19 cellular contexts compared by ENCODE assay signal in genomic region chr11:6962673-6963072, GRCh38. TPM values are rescaled to one million over a fixed set of nuclear protein-coding genes. Genes with fewer than 3 reads are reported as not detected.
A peak's percentile ranks its signal among the peaks of the same experiment; 100 is the strongest.
DNase-seq lines count a peak whose midpoint lies in the region; ATAC-seq and TF ChIP-seq lines count a peak whose summit lies in the region.
"Had no signal": no experiment of that assay in that cellular context is flagged by ENCODE, and none has a peak within 500 bp of the region (broad histone marks: within the 10 kb centered on the region; RNA-seq: fewer than 3 reads in every experiment).

No MANE protein-coding gene starts in this region.

- TF ChIP-seq CTCF in fibroblast of mammary gland (conservative IDR thresholded peaks at IDR 0.05; ENCODE audit: control insufficient read depth, insufficient read depth, low read depth, low read length), result no peak

- no peak overlapping the region for H2BK5ac ChIP-seq in mesenchymal stem cell (ENCODE audit: low read depth, low read length, poor library complexity, severe bottlenecking)

- ATAC-seq in GM18858 (IDR thresholded peaks at IDR 0.05; ENCODE audit: unreplicated experiment), result peak; percentile 70
- ATAC-seq in GM21723 (IDR thresholded peaks at IDR 0.05; ENCODE audit: unreplicated experiment), result peak; percentile 81
- ATAC-seq in HG03095 (IDR thresholded peaks at IDR 0.05; ENCODE audit: unreplicated experiment), result peak; percentile 94
- ATAC-seq: left ventricle myocardium superior had no signal

- no peaks in the 10 kb centered on the region for H3K4me1 ChIP-seq in mesenchymal stem cell (ENCODE audit: control insufficient read depth, insufficient read depth, low read depth, low read length)
- H3K4me1 ChIP-seq: HAP-1 had no signal

- no peak overlapping the region for H3K4me2 ChIP-seq in mesenchymal stem cell (ENCODE audit: low read length, poor library complexity, severe bottlenecking)

- H3K9me3 ChIP-seq in mesenchymal stem cell (ENCODE audit: control insufficient read depth, low read length), result no peaks in the 10 kb centered on the region
- H3K9me3 ChIP-seq: HAP-1, neutrophil had no signal

- no peak overlapping the region for H4K8ac ChIP-seq in mesenchymal stem cell (ENCODE audit: low read length)

- H2BK15ac ChIP-seq in mesenchymal stem cell (ENCODE audit: low read depth, poor library complexity, severe bottlenecking), result no peak overlapping the region

- H3K23ac ChIP-seq in mesenchymal stem cell (ENCODE audit: low read length in 2 of 2), result no peak overlapping the region

- no peak overlapping the region for H3K4me3 ChIP-seq in fibroblast of mammary gland (ENCODE audit: control insufficient read depth, low read depth, low read length)
- H3K4me3 ChIP-seq in mesenchymal stem cell (ENCODE audit: insufficient read depth in 1 of 2, low read depth in 1 of 2, low read length in 2 of 2), result no peak overlapping the region
- H3K4me3 ChIP-seq: HAP-1 had no signal

- no peak overlapping the region for H2AFZ ChIP-seq in mesenchymal stem cell (ENCODE audit: low read depth, low read length)

- no peak overlapping the region for H2AK5ac ChIP-seq in mesenchymal stem cell (ENCODE audit: low read length, severe bottlenecking)

- H2BK12ac ChIP-seq in mesenchymal stem cell (ENCODE audit: low read length in 2 of 2), result no peak overlapping the region

- no peak overlapping the region for H3K9ac ChIP-seq in mesenchymal stem cell (ENCODE audit: low read length)

- no peaks in the 10 kb centered on the region for H3K79me1 ChIP-seq in mesenchymal stem cell (replicated peaks; ENCODE audit: low read length, poor library complexity, severe bottlenecking)

- H3K36me3 ChIP-seq in mesenchymal stem cell (ENCODE audit: control insufficient read depth in 1 of 2, insufficient read depth in 2 of 2, low read depth in 1 of 2, low read length in 2 of 2), result no peaks in the 10 kb centered on the region
- H3K36me3 ChIP-seq: neutrophil had no signal

- no peak overlapping the region for H3K4ac ChIP-seq in mesenchymal stem cell (ENCODE audit: low read depth in 1 of 2, low read length in 2 of 2)

- H3K18ac ChIP-seq in mesenchymal stem cell (ENCODE audit: low read depth in 1 of 2, low read length in 2 of 2), result no peak overlapping the region

- WGBS in mesenchymal stem cell, result 100% methylated on average over 1 of the region's 1 CpG

- H2BK120ac ChIP-seq in mesenchymal stem cell (ENCODE audit: low read depth, low read length), result no peak overlapping the region

- DNase-seq in fibroblast of mammary gland (ENCODE audit: low read depth), result peak; percentile 31
- DNase-seq in mesenchymal stem cell, result no peak
- DNase-seq in activated CD4-positive, alpha-beta T cell treated with anti-CD3 and anti-CD28 coated beads, Interleukin-2, amount 50 U/mL, for 4 hours, result no peak
- DNase-seq in activated CD8-positive, alpha-beta memory T cell treated with anti-CD3 and anti-CD28 coated beads, Interleukin-2, amount 50 U/mL, for 48 hours, result no peak
- DNase-seq in NCI-H2107 treated with DMSO at 0.1 percent for 48 hours (lab: John Stamatoyannopoulos, UW; ENCODE audit: unreplicated experiment), result no peak
- DNase-seq: DMS79 treated with DMSO at 0.1 percent for 48 hours; glutamatergic neuron; left ventricle myocardium superior; NCI-H1092; NCI-H2081 treated with DMSO at 0.1 percent for 48 hours; NCI-H524 treated with DMSO at 0.1 percent for 48 hours; OCI-M1; stimulated activated CD4-positive, alpha-beta T cell treated with anti-CD3 and anti-CD28 coated beads, Interleukin-12 subunit alpha, Interleukin-12 subunit beta, amount 100 ng/mL, for 4 hours; T-helper 9 cell had no signal

- H3K14ac ChIP-seq in mesenchymal stem cell (ENCODE audit: low read length in 2 of 2), result no peak overlapping the region

- no peak overlapping the region for H3K27ac ChIP-seq in mesenchymal stem cell (ENCODE audit: low read length, poor library complexity, severe bottlenecking)
- H3K27ac ChIP-seq: neutrophil had no signal

- no peaks in the 10 kb centered on the region for H3K27me3 ChIP-seq in mesenchymal stem cell (ENCODE audit: control insufficient read depth in 1 of 2, insufficient read depth in 1 of 2, low read length in 2 of 2)
- H3K27me3 ChIP-seq: neutrophil had no signal

- H4K91ac ChIP-seq in mesenchymal stem cell (ENCODE audit: low read length), result no peak overlapping the region

RNA-seq across cellular contexts. Expression of gene ZNF215, which starts 36.4 kb away (rescaled TPM):
- 1.7 TPM for polyA plus RNA-seq in mesenchymal stem cell (2013, experiment 1 of 2)
- 1.6 TPM for polyA plus RNA-seq in mesenchymal stem cell (2013, experiment 2 of 2)

RNA-seq across cellular contexts. Expression of gene OR2D3, which starts 41.9 kb away (rescaled TPM):
- not detected for polyA plus RNA-seq in mesenchymal stem cell (2013, experiment 1 of 2)
- not detected for polyA plus RNA-seq in mesenchymal stem cell (2013, experiment 2 of 2)

RNA-seq across cellular contexts. Expression of gene ZNF214, which starts 57.5 kb away (rescaled TPM):
- polyA plus RNA-seq in mesenchymal stem cell (2013, experiment 1 of 2), result 0.70 TPM
- 0.81 TPM for polyA plus RNA-seq in mesenchymal stem cell (2013, experiment 2 of 2)

RNA-seq across cellular contexts. Expression of gene NLRP14, which starts 57.6 kb away (rescaled TPM):
- not detected for polyA plus RNA-seq in mesenchymal stem cell (2013, experiment 1 of 2)
- 0.01 TPM for polyA plus RNA-seq in mesenchymal stem cell (2013, experiment 2 of 2)
